Comparison of ENCODE assay signal across 9 cellular contexts in the genomic region with DNA sequence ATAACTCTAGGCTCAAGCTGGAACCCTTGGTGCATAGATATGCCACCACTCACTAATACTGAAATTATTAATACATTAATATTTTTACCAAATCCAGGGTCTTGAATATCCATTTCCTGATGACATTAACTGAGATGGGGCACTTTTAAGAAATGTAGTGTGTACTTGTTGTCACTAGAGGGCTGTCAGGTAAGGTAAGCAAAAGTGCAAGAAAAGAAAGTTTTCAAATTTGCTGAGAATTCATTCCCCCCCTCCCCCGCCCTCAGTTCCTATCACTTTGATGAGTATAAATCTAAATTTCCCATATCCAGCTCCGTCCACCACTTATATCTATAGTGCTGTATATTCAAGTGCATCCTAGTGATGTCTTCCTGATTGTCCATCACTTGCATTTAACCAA. TPM values are rescaled to one million over a fixed set of nuclear protein-coding genes. Genes with fewer than 3 reads are reported as not detected.
DNase-seq lines count a peak whose midpoint lies in the region; FAIRE-seq and TF ChIP-seq lines count a peak whose summit lies in the region.
"Had no signal": no experiment of that assay in that cellular context is flagged by ENCODE, and none has a peak within 500 bp of the region (broad histone marks: within the 10 kb centered on the region; RNA-seq: fewer than 3 reads in every experiment).

No MANE protein-coding gene starts in this region.

- H3K4me2 ChIP-seq in MM.1S (ENCODE audit: low read depth, low read length), result no peak overlapping the region

- H3K9me2 ChIP-seq in MM.1S (replicated peaks; ENCODE audit: insufficient read depth, low read length), result no peaks in the 10 kb centered on the region

- peaks cover 10% of the 10 kb centered on the region for H3K9me3 Mint-ChIP-seq in progenitor cell of endocrine pancreas (ENCODE audit: low read depth)
- H3K9me3 Mint-ChIP-seq: memory B cell had no signal

- H4K20me1 ChIP-seq in MM.1S (ENCODE audit: insufficient read depth, low read length), result no peaks in the 10 kb centered on the region

- H3K4me1 Mint-ChIP-seq in progenitor cell of endocrine pancreas (ENCODE audit: low read depth), result no peaks in the 10 kb centered on the region

- no peak for TF ChIP-seq EP300 in ovary (IDR thresholded peaks at IDR 0.05)

- H3K4me1 ChIP-seq in MM.1S (ENCODE audit: low read length) (no peaks in the 10 kb centered on the region), ovary (ENCODE audit: insufficient read depth) (no peaks in the 10 kb centered on the region), colonic mucosa (no peaks in the 10 kb centered on the region)
- H3K4me1 ChIP-seq: ascending aorta had no signal

- H3K79me2 ChIP-seq in MM.1S (ENCODE audit: low read length), result no peaks in the 10 kb centered on the region

- H3K36me3 Mint-ChIP-seq in progenitor cell of endocrine pancreas (ENCODE audit: insufficient read depth), result no peaks in the 10 kb centered on the region
- H3K36me3 Mint-ChIP-seq: memory B cell had no signal

- H3K27me3 Mint-ChIP-seq in progenitor cell of endocrine pancreas, result no peaks in the 10 kb centered on the region

- 24 to 46% (median 32%) methylated on average over 2 of the region's 2 CpGs for WGBS in ovary, 3 donors

- H3K27ac ChIP-seq in MM.1S (ENCODE audit: low read length), result no peak overlapping the region
- no peak overlapping the region for H3K27ac ChIP-seq in ovary
- no peak overlapping the region for H3K27ac ChIP-seq in colonic mucosa
- H3K27ac ChIP-seq: ascending aorta had no signal

- no peak for FAIRE-seq in bronchial epithelial cell (lab: Jason Lieb, UNC)

- TF ChIP-seq CTCF in GM12874 (IDR thresholded peaks at IDR 0.05; ENCODE audit: insufficient read depth, low read depth, low read length) (peak; percentile 20; the same call in 1 of the 2 replicates), MM.1S (IDR thresholded peaks at IDR 0.05; ENCODE audit: low read length) (peak; percentile 38), bronchial epithelial cell (IDR thresholded peaks at IDR 0.05; ENCODE audit: insufficient read depth, low read length, severe bottlenecking) (peak; percentile 18), progenitor cell of endocrine pancreas (IDR thresholded peaks at IDR 0.05; ENCODE audit: unreplicated experiment) (peak; percentile 42), ovary (IDR thresholded peaks at IDR 0.05) (no peak), colonic mucosa (IDR thresholded peaks at IDR 0.05) (no peak)

- peak; percentile 11 for DNase-seq in MM.1S
- DNase-seq in bronchial epithelial cell (ENCODE audit: low read depth), result peak; percentile 13
- no peak for DNase-seq in progenitor cell of endocrine pancreas (ENCODE audit: low spot score, unreplicated experiment)
- DNase-seq in ovary, result no peak
- DNase-seq in ureter (ENCODE audit: low spot score), result no peak
- no peak for DNase-seq in colonic mucosa

- H3F3A ChIP-seq in MM.1S (ENCODE audit: insufficient read depth, low read length), result no peaks in the 10 kb centered on the region

- H3K27me3 ChIP-seq in MM.1S (replicated peaks; ENCODE audit: insufficient read depth, low read length) (no peaks in the 10 kb centered on the region), bronchial epithelial cell (ENCODE audit: control insufficient read depth, insufficient read depth, low read length) (no peaks in the 10 kb centered on the region), ovary (no peaks in the 10 kb centered on the region), colonic mucosa (no peaks in the 10 kb centered on the region)
- H3K27me3 ChIP-seq: ascending aorta had no signal

- H3K4me3 ChIP-seq in MM.1S (ENCODE audit: low read length), result no peak overlapping the region
- H3K4me3 ChIP-seq in bronchial epithelial cell (ENCODE audit: low read depth, low read length), result no peak overlapping the region
- no peak overlapping the region for H3K4me3 ChIP-seq in ovary
- H3K4me3 ChIP-seq in colonic mucosa, result no peak overlapping the region
- H3K4me3 ChIP-seq: ascending aorta had no signal

- H3K9me3 ChIP-seq in MM.1S (replicated peaks; ENCODE audit: insufficient read depth, low read length) (no peaks in the 10 kb centered on the region), ovary (no peaks in the 10 kb centered on the region), colonic mucosa (no peaks in the 10 kb centered on the region)
- H3K9me3 ChIP-seq: ascending aorta had no signal

- no peak overlapping the region for H3K27ac Mint-ChIP-seq in progenitor cell of endocrine pancreas
- H3K27ac Mint-ChIP-seq: memory B cell had no signal

- no peak overlapping the region for H3K4me3 Mint-ChIP-seq in progenitor cell of endocrine pancreas (ENCODE audit: low read depth)
- H3K4me3 Mint-ChIP-seq: memory B cell had no signal

- no peak for TF ChIP-seq POLR2A in ovary (IDR thresholded peaks at IDR 0.05)

- H3K9ac ChIP-seq in MM.1S (ENCODE audit: low read length) (no peak overlapping the region), colonic mucosa (ENCODE audit: low read depth in 2 of 2, low read length in 2 of 2) (no peak overlapping the region)

- H2AFZ ChIP-seq in MM.1S (ENCODE audit: low read length), result no peak overlapping the region

- H3K36me3 ChIP-seq in MM.1S (replicated peaks; ENCODE audit: insufficient read depth, low read length), result no peaks in the 10 kb centered on the region
- H3K36me3 ChIP-seq in bronchial epithelial cell (ENCODE audit: control insufficient read depth, insufficient read depth, low read length), result no peaks in the 10 kb centered on the region
- no peaks in the 10 kb centered on the region for H3K36me3 ChIP-seq in ovary
- no peaks in the 10 kb centered on the region for H3K36me3 ChIP-seq in colonic mucosa
- H3K36me3 ChIP-seq: ascending aorta had no signal

- intact Hi-C loops in ovary (cut with DNase I), result no loop called here
- intact Hi-C loops in colonic mucosa (cut with DNase I), result no loop called here

RNA-seq across cellular contexts. Expression of gene WDR44, which starts 20.5 kb away (rescaled TPM):
- total RNA-seq in bronchial epithelial cell, result 7.1 and 9.7 TPM in 2 replicates
- 10.0 and 11.8 TPM in 2 replicates for total RNA-seq in progenitor cell of endocrine pancreas
- 10 to 100 TPM; 11.0 to 17.9 (median 15.3) TPM for total RNA-seq in ovary
- 10 to 100 TPM in 1 of 2 donors, 1 to 10 TPM in 1; 6.1 to 17.2 TPM for polyA plus RNA-seq in ovary
- total RNA-seq in ureter, result 15.9 TPM
- total RNA-seq in colonic mucosa, result 10 to 100 TPM in 1 of 2 donors, 1 to 10 TPM in 1; 8.0 to 13.4 TPM

Comparison
In these comparisons a context has a peak if more than half of its experiments do, and no peak if none do; other contexts are left out.
1. CTCF ChIP-seq: peak in GM12874 (single experiment), MM.1S (single experiment), bronchial epithelial cell (single experiment) and progenitor cell of endocrine pancreas (single experiment); none in ovary (0 of 3) and colonic mucosa (single experiment).
2. DNase-seq: peak in MM.1S (single experiment) and bronchial epithelial cell (single experiment); none in progenitor cell of endocrine pancreas (single experiment), ovary (0 of 5), ureter (single experiment) and colonic mucosa (single experiment).